ENCODE assay signal across 11 cellular contexts in genomic region chr4:158169516-158169915, GRCh38. TPM values are rescaled to one million over a fixed set of nuclear protein-coding genes. Genes with fewer than 3 reads are reported as not detected.
A peak's percentile ranks its signal among the peaks of the same experiment; 100 is the strongest.
DNase-seq lines count a peak whose midpoint lies in the region; TF ChIP-seq lines count a peak whose summit lies in the region.
"Had no signal": no experiment of that assay in that cellular context is flagged by ENCODE, and none has a peak within 500 bp of the region (broad histone marks: within the 10 kb centered on the region; RNA-seq: fewer than 3 reads in every experiment).

No MANE protein-coding gene starts in this region.

- H3K36me3 Mint-ChIP-seq in endothelial cell (ENCODE audit: low read depth, unreplicated experiment): peaks cover 15% of the 10 kb centered on the region
- peaks cover 4% of the 10 kb centered on the region for H3K36me3 Mint-ChIP-seq in type B pancreatic cell
- no peaks in the 10 kb centered on the region for H3K36me3 Mint-ChIP-seq in activated naive CD4-positive, alpha-beta T cell treated with anti-CD3 and anti-CD28 coated beads for 36 hours (ENCODE audit: low read depth)

- H3K9me3 Mint-ChIP-seq in endothelial cell (ENCODE audit: unreplicated experiment): no peaks in the 10 kb centered on the region
- H3K9me3 Mint-ChIP-seq in type B pancreatic cell: no peaks in the 10 kb centered on the region
- H3K9me3 Mint-ChIP-seq in activated naive CD4-positive, alpha-beta T cell treated with anti-CD3 and anti-CD28 coated beads for 36 hours: no peaks in the 10 kb centered on the region

- no peak for TF ChIP-seq CTCF in endothelial cell (IDR thresholded peaks at IDR 0.05; ENCODE audit: unreplicated experiment)
- TF ChIP-seq CTCF in type B pancreatic cell (conservative IDR thresholded peaks at IDR 0.05): no peak
- TF ChIP-seq CTCF in RWPE1 (conservative IDR thresholded peaks at IDR 0.05; ENCODE audit: low read depth): no peak

- POLR2A ChIA-PET in RWPE1 (lab: Yijun Ruan, JAX; ENCODE audit: low non-redundant PET): no interaction called here

- H3K27me3 Mint-ChIP-seq in endothelial cell (ENCODE audit: unreplicated experiment) (peaks cover 1% of the 10 kb centered on the region), type B pancreatic cell (no peaks in the 10 kb centered on the region)
- peaks cover 27% of the 10 kb centered on the region for H3K27me3 Mint-ChIP-seq in activated naive CD4-positive, alpha-beta T cell treated with anti-CD3 and anti-CD28 coated beads for 36 hours (ENCODE audit: low read depth)

- no peak overlapping the region for H3K27ac ChIP-seq in RWPE1

- peaks cover 59% of the 10 kb centered on the region for H3K4me1 Mint-ChIP-seq in endothelial cell (ENCODE audit: unreplicated experiment)
- peaks cover 41% of the 10 kb centered on the region for H3K4me1 Mint-ChIP-seq in type B pancreatic cell (ENCODE audit: unreplicated experiment)
- H3K4me1 Mint-ChIP-seq in activated naive CD4-positive, alpha-beta T cell treated with anti-CD3 and anti-CD28 coated beads for 36 hours (ENCODE audit: low read depth): peaks cover 5% of the 10 kb centered on the region

- H3K27ac Mint-ChIP-seq in endothelial cell (ENCODE audit: unreplicated experiment): no peak overlapping the region
- peak overlapping the region; percentile 55 for H3K27ac Mint-ChIP-seq in type B pancreatic cell
- no peak overlapping the region for H3K27ac Mint-ChIP-seq in activated naive CD4-positive, alpha-beta T cell treated with anti-CD3 and anti-CD28 coated beads for 36 hours

- peak overlapping the region; percentile 88 for H3K4me3 Mint-ChIP-seq in endothelial cell (ENCODE audit: unreplicated experiment)
- peak overlapping the region; percentile 89 for H3K4me3 Mint-ChIP-seq in type B pancreatic cell
- H3K4me3 Mint-ChIP-seq in activated naive CD4-positive, alpha-beta T cell treated with anti-CD3 and anti-CD28 coated beads for 36 hours: no peak overlapping the region

- CTCF ChIA-PET in activated naive CD4-positive, alpha-beta T cell treated with anti-CD3 and anti-CD28 coated beads for 36 hours (lab: Charles Lee): interaction anchor here (0.6 to 1.2 kb wide), 2 partner anchors 9 to 1286 kb away, joined by 3 read pairs; no protein-coding TSS in a partner anchor
- CTCF ChIA-PET in RWPE1 (lab: Yijun Ruan, JAX): no interaction called here

- peak; percentile 15 for DNase-seq in RPMI7951 (ENCODE audit: low read depth)
- no peak for DNase-seq in endothelial cell (ENCODE audit: low spot score)
- peak; percentile 78 for DNase-seq in myocyte (ENCODE audit: low read depth)
- no peak for DNase-seq in type B pancreatic cell (ENCODE audit: extremely low spot score, unreplicated experiment)
- no peak for DNase-seq in activated naive CD4-positive, alpha-beta T cell treated with anti-CD3 and anti-CD28 coated beads for 36 hours
- no peak for DNase-seq in RWPE1 (ENCODE audit: low spot score)
- no peak for DNase-seq in DMS53 treated with DMSO at 0.1 percent for 48 hours (lab: John Stamatoyannopoulos, UW; ENCODE audit: unreplicated experiment)
- no peak for DNase-seq in activated CD8-positive, alpha-beta memory T cell treated with anti-CD3 and anti-CD28 coated beads, Interleukin-2, amount 50 U/mL, for 48 hours
- DNase-seq: cerebellar nuclear complex, H7, NCI-H774 had no signal

- intact Hi-C loops in activated naive CD4-positive, alpha-beta T cell treated with anti-CD3 and anti-CD28 coated beads for 36 hours (cut with micrococcal nuclease): no loop called here

RNA-seq across cellular contexts. Expression of gene GASK1B, which starts 3.3 kb away (rescaled TPM):
- 0.98 and 1.2 TPM in 2 replicates for total RNA-seq in RPMI7951 (2014; rRNA removed; shearing (Covaris generic))
- 63.8 TPM for total RNA-seq in endothelial cell (ENCODE audit: unreplicated experiment)
- total RNA-seq in myocyte: 75.9 and 106 TPM in 2 replicates
- 72.5 TPM for polyA plus RNA-seq in myocyte (2012)
- total RNA-seq in type B pancreatic cell (ENCODE audit: low replicate concordance): 37.0 and 37.1 TPM in 2 replicates
- total RNA-seq in activated naive CD4-positive, alpha-beta T cell treated with anti-CD3 and anti-CD28 coated beads for 36 hours: not detected

RNA-seq across cellular contexts. Expression of gene TMEM144, which starts 40.8 kb away (rescaled TPM):
- 0.78 and 2.5 TPM in 2 replicates for total RNA-seq in RPMI7951 (2014; rRNA removed; shearing (Covaris generic))
- total RNA-seq in endothelial cell (ENCODE audit: unreplicated experiment): 5.7 TPM
- 8.6 and 11.7 TPM in 2 replicates for total RNA-seq in myocyte
- polyA plus RNA-seq in myocyte (2012): 9.0 TPM
- total RNA-seq in type B pancreatic cell (ENCODE audit: low replicate concordance): 7.1 and 12.8 TPM in 2 replicates
- total RNA-seq in activated naive CD4-positive, alpha-beta T cell treated with anti-CD3 and anti-CD28 coated beads for 36 hours: under 1 TPM in 1 of 2 experiments, not detected in 1; 0.31 TPM

Comparison
In these comparisons a context has a peak if more than half of its experiments do, and no peak if none do; other contexts are left out.
1. DNase-seq: peak in RPMI7951 (single experiment) and myocyte (single experiment); none in endothelial cell (single experiment), type B pancreatic cell (single experiment), activated naive CD4-positive, alpha-beta T cell treated with anti-CD3 and anti-CD28 coated beads for 36 hours (single experiment), RWPE1 (single experiment), DMS53 treated with DMSO at 0.1 percent for 48 hours (single experiment) and activated CD8-positive, alpha-beta memory T cell treated with anti-CD3 and anti-CD28 coated beads, Interleukin-2, amount 50 U/mL, for 48 hours (single experiment).
2. RNA of gene GASK1B, which starts 3.3 kb away (total RNA-seq): 75.9 to 106 TPM in myocyte, 63.8 TPM in endothelial cell (single experiment) and 37.0 to 37.1 TPM in type B pancreatic cell; 0.98 to 1.2 TPM in RPMI7951 and not detected in activated naive CD4-positive, alpha-beta T cell treated with anti-CD3 and anti-CD28 coated beads for 36 hours; every median in the first group is over 10 times any median in the second.